In the genomic region with DNA sequence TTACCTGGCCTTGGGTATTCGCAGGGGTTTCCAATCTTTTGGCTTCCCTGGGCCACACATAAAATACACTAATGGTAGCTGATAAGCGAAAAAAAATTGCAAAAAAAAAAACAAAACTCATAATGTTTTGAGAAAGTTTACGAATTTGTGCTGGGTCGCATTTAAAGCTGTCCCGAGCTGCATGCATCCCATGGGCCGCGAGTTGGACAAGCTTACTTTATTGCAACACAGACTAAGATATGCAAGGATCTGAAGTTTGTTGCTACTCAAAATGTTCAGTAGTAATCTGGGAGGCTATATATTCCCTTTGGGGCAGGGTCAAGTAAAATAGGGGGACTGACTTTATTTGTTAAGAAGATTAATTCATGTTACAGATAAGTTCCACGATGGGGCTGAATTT, we compare ENCODE assay signal across 25 cellular contexts.
"Had no signal": no experiment of that assay in that cellular context is flagged by ENCODE, and none has a peak within 500 bp of the region (broad histone marks: within the 10 kb centered on the region; RNA-seq: fewer than 3 reads in every experiment).

No MANE protein-coding gene starts in this region.

- H3K27me3 ChIP-seq: colonic mucosa, dorsolateral prefrontal cortex, esophagus muscularis mucosa, esophagus squamous epithelium, gastrocnemius medialis, gastroesophageal sphincter, heart left ventricle, heart right ventricle had no signal

- H3K27me3 Mint-ChIP-seq: dendritic cell treated with granulocyte-macrophage colony-stimulating factor and Interleukin-4, amounts not matched to agents 40 ng/mL and 50 ng/mL, for 4 days; effector memory CD8-positive, alpha-beta T cell had no signal

- H3K4me1 ChIP-seq: colonic mucosa, gastrocnemius medialis, gastroesophageal sphincter had no signal

- H3K4me3 Mint-ChIP-seq: dendritic cell treated with granulocyte-macrophage colony-stimulating factor and Interleukin-4, amounts not matched to agents 40 ng/mL and 50 ng/mL, for 4 days; effector memory CD8-positive, alpha-beta T cell; endodermal cell had no signal

- H3K4me3 ChIP-seq: colonic mucosa, coronary artery, dorsolateral prefrontal cortex, esophagus muscularis mucosa, esophagus squamous epithelium, gastrocnemius medialis, gastroesophageal sphincter, heart left ventricle, heart right ventricle had no signal

- ATAC-seq: effector memory CD8-positive, alpha-beta T cell; esophagus mucosa; foreskin keratinocyte; gastrocnemius medialis; gastroesophageal sphincter; heart left ventricle; heart right ventricle had no signal

- H3K27ac ChIP-seq: colonic mucosa, coronary artery, dorsolateral prefrontal cortex, epithelial cell of prostate, esophagus muscularis mucosa, esophagus squamous epithelium, foreskin keratinocyte, gastrocnemius medialis, gastroesophageal sphincter, heart left ventricle, heart right ventricle had no signal

- H3K27ac Mint-ChIP-seq: dendritic cell treated with granulocyte-macrophage colony-stimulating factor and Interleukin-4, amounts not matched to agents 40 ng/mL and 50 ng/mL, for 4 days; effector memory CD8-positive, alpha-beta T cell; endodermal cell had no signal

- H3K36me3 ChIP-seq: colonic mucosa, esophagus muscularis mucosa, esophagus squamous epithelium, gastrocnemius medialis, gastroesophageal sphincter, heart left ventricle, heart right ventricle had no signal

- H3K9me3 ChIP-seq: colonic mucosa, esophagus muscularis mucosa, esophagus squamous epithelium, gastrocnemius medialis, gastroesophageal sphincter, heart left ventricle, heart right ventricle had no signal

- DNase-seq: colonic mucosa; cortex of kidney; dermis blood vessel endothelial cell; dorsolateral prefrontal cortex; effector CD4-positive, alpha-beta T cell; effector CD8-positive, alpha-beta T cell; effector memory CD4-positive, alpha-beta T cell; effector memory CD8-positive, alpha-beta T cell; endodermal cell; erythroblast; esophagus squamous epithelium; foreskin fibroblast; foreskin keratinocyte; foreskin melanocyte; gastrocnemius medialis; glutamatergic neuron; head of caudate nucleus; heart left ventricle; heart right ventricle had no signal

- H3K9me3 Mint-ChIP-seq: dendritic cell treated with granulocyte-macrophage colony-stimulating factor and Interleukin-4, amounts not matched to agents 40 ng/mL and 50 ng/mL, for 4 days; effector memory CD8-positive, alpha-beta T cell; endodermal cell had no signal
